In genomic region chr10:21406595-21407218, GRCh38 we compare ENCODE assay signal across 11 cellular contexts.
DNase-seq lines count a peak whose midpoint lies in the region; ATAC-seq, FAIRE-seq and TF ChIP-seq lines count a peak whose summit lies in the region.
"Had no signal": no experiment of that assay in that cellular context is flagged by ENCODE, and none has a peak within 500 bp of the region (broad histone marks: within the 10 kb centered on the region; RNA-seq: fewer than 3 reads in every experiment).

No MANE protein-coding gene starts in this region.

- no peaks in the 10 kb centered on the region for H3K9me3 ChIP-seq in sigmoid colon

- no peaks in the 10 kb centered on the region for H3K27me3 ChIP-seq in sigmoid colon
- H3K27me3 ChIP-seq: heart left ventricle, neural progenitor cell had no signal

- peaks cover 0 to 7% (median 3%) of the 10 kb centered on the region in 4 donors for H3K4me1 ChIP-seq in sigmoid colon

- no peak for TF ChIP-seq POLR2A in sigmoid colon (IDR thresholded peaks at IDR 0.05)

- DNase-seq in ELR (ENCODE audit: low read depth) (peak; percentile 56), KBM-7 (peak; percentile 14), mesothelial cell of epicardium (ENCODE audit: low spot score in 2 of 2, unreplicated experiment in 2 of 2) (no peak), Ammon's horn (ENCODE audit: low spot score) (no peak), urothelium cell line (ENCODE audit: low spot score) (no peak), sigmoid colon (no peak), Right ventricle myocardium superior (no peak)
- DNase-seq: heart left ventricle, NCI-H2029 treated with DMSO at 0.1 percent for 48 hours had no signal

- peak overlapping the region; percentile 63 for H3K4me3 Mint-ChIP-seq in activated T-helper 17 cell treated with anti-CD3 and anti-CD28 coated beads, Interleukin-2, amount 50 U/mL, for 72 hours
- H3K4me3 Mint-ChIP-seq in mesothelial cell of epicardium, result no peak overlapping the region
- H3K4me3 Mint-ChIP-seq: neural progenitor cell had no signal

- no peak for TF ChIP-seq EP300 in sigmoid colon (IDR thresholded peaks at IDR 0.05)

- H3K36me3 ChIP-seq in sigmoid colon, result no peaks in the 10 kb centered on the region
- H3K36me3 ChIP-seq: heart left ventricle, neural progenitor cell had no signal

- FAIRE-seq in urothelium cell line (lab: Jason Lieb, UNC), result no peak

- no peaks in the 10 kb centered on the region for H3K9me3 Mint-ChIP-seq in activated T-helper 17 cell treated with anti-CD3 and anti-CD28 coated beads, Interleukin-2, amount 50 U/mL, for 72 hours
- peaks cover 21% of the 10 kb centered on the region for H3K9me3 Mint-ChIP-seq in mesothelial cell of epicardium

- in situ Hi-C loops in KBM-7 (cut with MboI; ENCODE audit: low pct_unique_long_range_greater_than_20kb, low sequenced_read_pairs), result no loop called here

- 60 to 64% methylated on average over 7 of the region's 7 CpGs for WGBS in sigmoid colon, 2 donors

- ATAC-seq in activated T-helper 17 cell treated with anti-CD3 and anti-CD28 coated beads, Interleukin-2, amount 50 U/mL, for 72 hours (replicated peaks), result peak; percentile 91
- no peak for ATAC-seq in Right ventricle myocardium superior (ENCODE audit: poor library complexity)

- H3K4me3 ChIP-seq in sigmoid colon, result no peak overlapping the region
- H3K4me3 ChIP-seq: heart left ventricle, neural progenitor cell had no signal

- no peaks in the 10 kb centered on the region for H3K36me3 Mint-ChIP-seq in activated T-helper 17 cell treated with anti-CD3 and anti-CD28 coated beads, Interleukin-2, amount 50 U/mL, for 72 hours (ENCODE audit: low read depth)
- peaks cover 2% of the 10 kb centered on the region for H3K36me3 Mint-ChIP-seq in mesothelial cell of epicardium

- peak overlapping the region; percentile 86 for H3K27ac Mint-ChIP-seq in activated T-helper 17 cell treated with anti-CD3 and anti-CD28 coated beads, Interleukin-2, amount 50 U/mL, for 72 hours
- peak overlapping the region; percentile 40 for H3K27ac Mint-ChIP-seq in mesothelial cell of epicardium
- H3K27ac Mint-ChIP-seq: neural progenitor cell had no signal

- no peak for TF ChIP-seq CTCF in mesothelial cell of epicardium (IDR thresholded peaks at IDR 0.05; ENCODE audit: unreplicated experiment)
- TF ChIP-seq CTCF in sigmoid colon (IDR thresholded peaks at IDR 0.05), result no peak

- H3K4me1 Mint-ChIP-seq in activated T-helper 17 cell treated with anti-CD3 and anti-CD28 coated beads, Interleukin-2, amount 50 U/mL, for 72 hours, result peaks cover 15% of the 10 kb centered on the region
- H3K4me1 Mint-ChIP-seq in mesothelial cell of epicardium, result peaks cover 23% of the 10 kb centered on the region

- intact Hi-C loops in sigmoid colon (cut with DNase I) (no loop called here), Right ventricle myocardium superior (cut with DNase I) (no loop called here)

- H3K27me3 Mint-ChIP-seq in activated T-helper 17 cell treated with anti-CD3 and anti-CD28 coated beads, Interleukin-2, amount 50 U/mL, for 72 hours, result peaks cover 4% of the 10 kb centered on the region
- no peaks in the 10 kb centered on the region for H3K27me3 Mint-ChIP-seq in mesothelial cell of epicardium (ENCODE audit: low read depth)

- no peak overlapping the region for H3K27ac ChIP-seq in sigmoid colon
- H3K27ac ChIP-seq: heart left ventricle, neural progenitor cell had no signal

Comparison
In these comparisons a context has a peak if more than half of its experiments do, and no peak if none do; other contexts are left out.
1. DNase-seq: peak in ELR (single experiment) and KBM-7 (single experiment); none in mesothelial cell of epicardium (0 of 2), Ammon's horn (single experiment), urothelium cell line (single experiment), sigmoid colon (single experiment) and Right ventricle myocardium superior (single experiment).